1 cellular context compared by ENCODE assay signal in the genomic region with DNA sequence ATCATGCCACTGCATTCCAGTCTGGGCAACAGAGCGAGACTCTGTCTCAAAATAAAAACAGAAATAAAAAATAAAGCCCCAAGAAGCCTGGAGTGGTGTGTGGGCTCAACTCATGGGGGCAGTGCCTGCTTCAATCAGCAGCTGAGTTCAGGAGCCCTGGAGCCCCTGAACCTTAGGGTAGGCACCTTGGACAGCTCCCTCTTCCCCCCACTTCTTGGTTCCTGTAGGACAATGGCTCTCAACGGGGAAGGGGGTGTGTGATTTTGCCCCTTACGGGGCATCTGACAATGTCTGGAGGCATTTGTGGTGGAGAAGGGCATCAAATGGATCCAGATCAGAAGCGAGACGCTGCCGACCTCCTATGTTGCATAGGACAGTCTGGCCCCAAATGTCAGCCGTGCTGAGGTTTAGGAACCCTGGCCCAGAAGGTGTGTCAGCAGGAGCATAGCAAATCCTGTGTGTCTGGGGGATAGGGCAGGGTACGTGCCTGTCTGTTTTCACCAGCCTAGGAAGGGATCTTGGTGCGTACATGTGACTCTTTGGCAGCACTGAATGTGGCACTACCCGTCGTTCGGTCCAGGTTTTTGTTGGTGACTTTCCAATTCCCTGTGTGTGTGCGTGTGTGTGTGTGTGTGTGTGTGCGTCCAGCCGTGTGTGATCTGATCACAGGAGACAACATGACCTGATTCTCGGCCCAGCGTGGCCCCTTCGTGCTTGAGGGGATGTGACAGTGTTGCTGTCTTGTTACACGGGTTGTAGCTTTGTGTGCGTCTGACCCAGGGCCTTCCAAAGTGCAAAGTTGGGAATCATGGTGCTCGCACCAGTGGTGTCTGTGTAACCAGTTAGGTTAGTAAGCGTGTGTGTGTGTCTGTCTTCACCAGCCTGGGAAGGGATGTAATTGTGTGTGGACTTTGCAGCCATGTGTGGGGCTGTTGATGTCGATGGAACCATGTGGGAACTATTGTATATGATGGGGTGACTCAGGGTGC.
TF ChIP-seq lines count a peak whose summit lies in the region.

No MANE protein-coding gene starts in this region.

TF ChIP-seq in PFSK-1, 5 proteins besides CTCF, POLR2A, EP300 and RAD21 (continued from another document):
- peak; percentile 69 to 91 for TF ChIP-seq REST (IDR thresholded peaks at IDR 0.05; ENCODE audit: insufficient read depth in 1 of 2, low read depth in 2 of 2, low read length in 2 of 2)
